In genomic region chr5:103031607-103032006, GRCh38 we compare ENCODE assay signal across 1 cellular context.
TF ChIP-seq lines count a peak whose summit lies in the region.

No MANE protein-coding gene starts in this region.

TF ChIP-seq in K562, 482 proteins besides CTCF, POLR2A, EP300 and RAD21 (continued from another document):
- TF ChIP-seq CUX1 (CRISPR knock-in tag; IDR thresholded peaks at IDR 0.05) = no peak
- no peak for TF ChIP-seq ATF1 (CRISPR knock-in tag; IDR thresholded peaks at IDR 0.05)
- no peak for TF ChIP-seq ATF1 (tag; IDR thresholded peaks at IDR 0.05)
